20 cellular contexts compared by ENCODE assay signal in the genomic region with DNA sequence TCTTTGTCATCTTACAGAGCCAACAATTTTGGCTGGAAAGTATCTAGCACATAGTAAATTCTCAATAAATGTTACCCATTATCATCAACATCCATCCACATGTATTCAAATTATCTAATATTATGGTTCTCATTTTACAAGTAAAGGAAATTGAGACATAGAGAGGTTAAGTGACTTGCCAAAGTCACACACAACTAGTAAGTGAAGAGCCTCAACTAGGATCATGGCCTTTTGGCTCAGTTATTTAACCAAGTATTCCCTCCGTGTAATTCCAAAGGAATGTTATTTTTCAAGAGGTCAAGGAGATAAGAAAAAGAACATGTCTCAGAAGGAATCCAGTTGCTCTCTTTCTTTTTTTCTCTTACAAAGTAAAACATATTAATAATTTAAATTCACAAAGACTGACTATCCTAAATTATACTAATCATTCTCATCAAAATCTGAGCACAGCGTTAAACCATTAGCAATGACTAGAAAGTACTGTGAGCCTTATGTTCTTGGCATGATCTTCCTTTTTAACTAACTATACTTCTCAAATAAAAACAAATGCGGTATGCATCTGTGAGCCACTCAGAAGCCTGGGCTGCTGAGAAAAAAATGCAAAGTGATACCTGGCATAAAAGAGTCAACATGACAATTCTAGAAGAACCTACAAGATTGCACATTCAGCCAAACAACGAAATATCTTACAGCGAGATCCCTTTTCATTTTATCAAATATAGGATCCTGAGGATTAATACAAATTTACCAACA.
DNase-seq lines count a peak whose midpoint lies in the region; TF ChIP-seq lines count a peak whose summit lies in the region.
"Had no signal": no experiment of that assay in that cellular context is flagged by ENCODE, and none has a peak within 500 bp of the region (broad histone marks: within the 10 kb centered on the region; RNA-seq: fewer than 3 reads in every experiment).

No MANE protein-coding gene starts in this region.

- no peak overlapping the region for H2BK120ac ChIP-seq in mesendoderm (ENCODE audit: low read depth, low read length)

- no peaks in the 10 kb centered on the region for H3K27me3 ChIP-seq in BLaER1
- H3K27me3 ChIP-seq in mesendoderm (ENCODE audit: insufficient read depth, low read length, poor library complexity) = no peaks in the 10 kb centered on the region
- H3K27me3 ChIP-seq: gastroesophageal sphincter, ovary, stomach, vagina had no signal

- no peaks in the 10 kb centered on the region for H3K79me2 ChIP-seq in mesendoderm (ENCODE audit: control insufficient read depth, insufficient read depth, low read length)

- no peak overlapping the region for H2AK5ac ChIP-seq in mesendoderm (ENCODE audit: low read length)

- no peak overlapping the region for H4K8ac ChIP-seq in mesendoderm (ENCODE audit: low read depth, low read length)

- H3K4me2 ChIP-seq in BLaER1 (no peak overlapping the region), mesendoderm (ENCODE audit: low read length) (no peak overlapping the region)

- no CpG with 5 or more reads among the region's 5 CpGs for WGBS in mesendoderm (ENCODE audit: extremely low coverage, insufficient coverage, low lambda C conversion rate)

- no peak overlapping the region for H3K18ac ChIP-seq in mesendoderm (ENCODE audit: low read length)

- no peaks in the 10 kb centered on the region for H3K79me1 ChIP-seq in mesendoderm (ENCODE audit: low read length)

- peaks cover 43% of the 10 kb centered on the region for H3K4me1 ChIP-seq in BLaER1
- peaks cover 4% of the 10 kb centered on the region for H3K4me1 ChIP-seq in mesendoderm (ENCODE audit: control insufficient read depth, low read depth, low read length)
- H3K4me1 ChIP-seq: gastroesophageal sphincter, stomach had no signal

- H3K4me3 ChIP-seq in BLaER1 = no peak overlapping the region
- no peak overlapping the region for H3K4me3 ChIP-seq in fibroblast of mammary gland (ENCODE audit: control insufficient read depth, low read depth, low read length)
- H3K4me3 ChIP-seq in mesendoderm (ENCODE audit: low read length) = no peak overlapping the region
- H3K4me3 ChIP-seq: gastroesophageal sphincter, ovary, stomach, vagina had no signal

- H4K5ac ChIP-seq in mesendoderm (ENCODE audit: low read length) = no peak overlapping the region

- no peak overlapping the region for H3K23ac ChIP-seq in mesendoderm (ENCODE audit: low read length)

- peak; percentile 79 for DNase-seq in M059J (ENCODE audit: low read depth)
- DNase-seq in fibroblast of mammary gland (ENCODE audit: low read depth) = peak; percentile 51
- peak; percentile 15 for DNase-seq in mesendoderm
- DNase-seq in effector CD8-positive, alpha-beta T cell (lab: John Stamatoyannopoulos, UW) = no peak
- DNase-seq in HPDE6-E6E7 (ENCODE audit: extremely low spot score) = no peak
- DNase-seq in glomerular visceral epithelial cell (ENCODE audit: extremely low spot score) = no peak
- DNase-seq in NCI-H82 (lab: John Stamatoyannopoulos, UW) = no peak
- DNase-seq: activated CD4-positive, CD25-positive, alpha-beta regulatory T cell; activated effector memory CD4-positive, alpha-beta T cell treated with anti-CD3 and anti-CD28 coated beads, Interleukin-2, amount 50 U/mL, for 16 hours; CD4-positive, CD25-positive, alpha-beta regulatory T cell; effector memory CD8-positive, alpha-beta T cell; immature natural killer cell; Karpas-422; NCI-H146; NCI-H510A; ovary; stomach had no signal

- peaks cover 4% of the 10 kb centered on the region; the same call in 1 of the 2 replicates for H3K9me3 ChIP-seq in BLaER1
- H3K9me3 ChIP-seq: gastroesophageal sphincter, ovary, stomach, vagina had no signal

- H2BK15ac ChIP-seq in mesendoderm (replicated peaks; ENCODE audit: low read depth) = no peak overlapping the region

- TF ChIP-seq CTCF in fibroblast of mammary gland (conservative IDR thresholded peaks at IDR 0.05; ENCODE audit: control insufficient read depth, insufficient read depth, low read depth, low read length) = no peak

- H3K27ac ChIP-seq in BLaER1 (0 out of 2 replicates have a peak overlapping the region, but pooled peaks have one; percentile 87), mesendoderm (ENCODE audit: low read depth, low read length) (no peak overlapping the region)
- H3K27ac ChIP-seq: gastroesophageal sphincter, ovary, stomach, vagina had no signal

- H3K9ac ChIP-seq in BLaER1 (no peak overlapping the region), mesendoderm (ENCODE audit: low read length) (no peak overlapping the region)

- no peak overlapping the region for H2BK5ac ChIP-seq in mesendoderm (ENCODE audit: low read length)

- H3K4ac ChIP-seq in mesendoderm (ENCODE audit: low read depth, low read length) = no peak overlapping the region

- H3K36me3 ChIP-seq in BLaER1 (no peaks in the 10 kb centered on the region), mesendoderm (ENCODE audit: control insufficient read depth, insufficient read depth, low read length) (no peaks in the 10 kb centered on the region)
- H3K36me3 ChIP-seq: gastroesophageal sphincter, ovary, stomach, vagina had no signal

- no peak overlapping the region for H3K56ac ChIP-seq in mesendoderm (ENCODE audit: low read length)

- no peaks in the 10 kb centered on the region for H4K20me1 ChIP-seq in BLaER1

Comparison
In these comparisons a context has a peak if more than half of its experiments do, and no peak if none do; other contexts are left out.
1. DNase-seq: peak in M059J (single experiment), fibroblast of mammary gland (single experiment) and mesendoderm (single experiment); none in effector CD8-positive, alpha-beta T cell (single experiment), HPDE6-E6E7 (single experiment), glomerular visceral epithelial cell (single experiment) and NCI-H82 (single experiment).